1 cellular context compared by ENCODE assay signal in the genomic region with DNA sequence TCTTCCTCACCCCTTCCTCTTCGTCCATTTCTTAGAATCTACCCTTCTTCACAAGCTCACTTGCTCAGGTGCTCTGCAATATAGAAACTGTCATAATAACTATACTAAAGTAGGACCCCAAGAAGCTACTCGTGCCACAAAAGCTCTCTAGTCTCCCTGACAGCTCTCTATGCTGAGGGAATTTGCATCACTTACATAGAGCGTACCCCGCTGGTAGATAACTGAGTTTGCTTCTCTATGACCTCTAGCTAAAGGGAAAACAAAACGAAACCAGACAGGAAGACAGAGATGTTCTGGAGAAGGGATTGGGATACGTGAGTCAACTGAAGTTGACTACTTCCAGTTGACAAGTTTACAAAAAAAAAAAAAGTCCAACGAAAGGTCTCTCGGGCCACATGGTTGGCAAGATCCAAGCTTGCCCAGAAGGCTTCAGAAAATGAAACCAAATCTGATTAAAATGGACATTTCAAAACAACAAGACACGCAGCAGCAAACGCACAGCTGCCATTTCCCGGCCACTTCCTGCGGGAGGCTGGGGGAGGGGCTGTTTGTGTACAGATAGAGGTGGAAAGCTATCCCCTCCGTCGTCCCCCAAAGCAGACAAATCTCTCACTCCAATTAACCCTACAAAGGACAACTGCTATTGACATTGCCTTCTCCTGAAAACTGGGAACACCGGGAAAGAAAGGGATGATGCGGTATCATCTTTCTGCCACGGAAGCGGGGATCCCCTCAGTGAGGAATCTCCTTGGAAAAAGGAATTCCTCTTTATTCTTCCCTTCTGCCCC.
TF ChIP-seq lines count a peak whose summit lies in the region.

No MANE protein-coding gene starts in this region.

TF ChIP-seq in HepG2, 621 proteins besides CTCF, POLR2A, EP300 and RAD21 (continued from another document and continues in another):
- TF ChIP-seq, protein P1, sequence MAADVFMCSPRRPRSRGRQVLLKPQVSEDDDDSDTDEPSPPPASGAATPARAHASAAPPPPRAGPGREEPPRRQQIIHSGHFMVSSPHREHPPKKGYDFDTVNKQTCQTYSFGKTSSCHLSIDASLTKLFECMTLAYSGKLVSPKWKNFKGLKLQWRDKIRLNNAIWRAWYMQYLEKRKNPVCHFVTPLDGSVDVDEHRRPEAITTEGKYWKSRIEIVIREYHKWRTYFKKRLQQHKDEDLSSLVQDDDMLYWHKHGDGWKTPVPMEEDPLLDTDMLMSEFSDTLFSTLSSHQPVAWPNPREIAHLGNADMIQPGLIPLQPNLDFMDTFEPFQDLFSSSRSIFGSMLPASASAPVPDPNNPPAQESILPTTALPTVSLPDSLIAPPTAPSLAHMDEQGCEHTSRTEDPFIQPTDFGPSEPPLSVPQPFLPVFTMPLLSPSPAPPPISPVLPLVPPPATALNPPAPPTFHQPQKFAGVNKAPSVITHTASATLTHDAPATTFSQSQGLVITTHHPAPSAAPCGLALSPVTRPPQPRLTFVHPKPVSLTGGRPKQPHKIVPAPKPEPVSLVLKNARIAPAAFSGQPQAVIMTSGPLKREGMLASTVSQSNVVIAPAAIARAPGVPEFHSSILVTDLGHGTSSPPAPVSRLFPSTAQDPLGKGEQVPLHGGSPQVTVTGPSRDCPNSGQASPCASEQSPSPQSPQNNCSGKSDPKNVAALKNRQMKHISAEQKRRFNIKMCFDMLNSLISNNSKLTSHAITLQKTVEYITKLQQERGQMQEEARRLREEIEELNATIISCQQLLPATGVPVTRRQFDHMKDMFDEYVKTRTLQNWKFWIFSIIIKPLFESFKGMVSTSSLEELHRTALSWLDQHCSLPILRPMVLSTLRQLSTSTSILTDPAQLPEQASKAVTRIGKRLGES (CRISPR knock-in tag; IDR thresholded peaks at IDR 0.05; ENCODE audit: borderline replicate concordance) = no peak
- TF ChIP-seq CREBL2 (CRISPR knock-in tag; IDR thresholded peaks at IDR 0.05; ENCODE audit: borderline replicate concordance) (no peak), DNMT1 (CRISPR knock-in tag; IDR thresholded peaks at IDR 0.05) (no peak), ISX (CRISPR knock-in tag; conservative IDR thresholded peaks at IDR 0.05) (no peak), ZNF101 (CRISPR knock-in tag; IDR thresholded peaks at IDR 0.05; ENCODE audit: borderline replicate concordance, low read depth) (no peak), HOXA5 (CRISPR knock-in tag; IDR thresholded peaks at IDR 0.05) (no peak), JARID2 (CRISPR knock-in tag; IDR thresholded peaks at IDR 0.05; ENCODE audit: insufficient replicate concordance) (no peak), ZNF672 (CRISPR knock-in tag; IDR thresholded peaks at IDR 0.05) (no peak), ZNF317 (CRISPR knock-in tag; IDR thresholded peaks at IDR 0.05) (no peak), ZNF709 (CRISPR knock-in tag; IDR thresholded peaks at IDR 0.05) (no peak), ZNF589 (CRISPR knock-in tag; conservative IDR thresholded peaks at IDR 0.05) (no peak), CCAR2 (optimal IDR thresholded peaks at IDR 0.05; ENCODE audit: low read depth, low read length) (no peak), NR2F2 (IDR thresholded peaks at IDR 0.05; ENCODE audit: borderline replicate concordance, low read depth) (no peak), ZKSCAN5 (CRISPR knock-in tag; IDR thresholded peaks at IDR 0.05) (no peak), E2F1 (CRISPR knock-in tag; IDR thresholded peaks at IDR 0.05) (no peak), NPAS2 (CRISPR knock-in tag; IDR thresholded peaks at IDR 0.05; ENCODE audit: borderline replicate concordance) (no peak), HNF4A (CRISPR knock-in tag; IDR thresholded peaks at IDR 0.05) (no peak), MAFG (CRISPR knock-in tag; IDR thresholded peaks at IDR 0.05) (no peak), ZNF326 (CRISPR knock-in tag; IDR thresholded peaks at IDR 0.05; ENCODE audit: borderline replicate concordance) (no peak), TMF1 (CRISPR knock-in tag; IDR thresholded peaks at IDR 0.05; ENCODE audit: low read depth) (no peak), CSRNP1 (CRISPR knock-in tag; IDR thresholded peaks at IDR 0.05) (no peak), KLF9 (CRISPR knock-in tag; IDR thresholded peaks at IDR 0.05; ENCODE audit: low read depth) (no peak), XBP1 (CRISPR knock-in tag; IDR thresholded peaks at IDR 0.05) (no peak), ZSCAN31 (CRISPR knock-in tag; IDR thresholded peaks at IDR 0.05; ENCODE audit: low read depth) (0 out of 2 replicates have a peak, but pooled peaks have one; percentile 3), SUZ12 (IDR thresholded peaks at IDR 0.05; ENCODE audit: low read depth, low read length) (no peak), ZFP91 (CRISPR knock-in tag; IDR thresholded peaks at IDR 0.05; ENCODE audit: borderline replicate concordance) (no peak), MAFK (conservative IDR thresholded peaks at IDR 0.05 in 1 of 2, IDR thresholded peaks at IDR 0.05 in 1 of 2; ENCODE audit: low read length in 2 of 2) (no peak), ZNF30 (CRISPR knock-in tag; IDR thresholded peaks at IDR 0.05) (no peak), BATF2 (CRISPR knock-in tag; IDR thresholded peaks at IDR 0.05) (no peak), NFE2L1 (CRISPR knock-in tag; IDR thresholded peaks at IDR 0.05; ENCODE audit: borderline replicate concordance) (no peak), ZNF569 (CRISPR knock-in tag; IDR thresholded peaks at IDR 0.05; ENCODE audit: borderline replicate concordance) (no peak), KLF15 (CRISPR knock-in tag; IDR thresholded peaks at IDR 0.05; ENCODE audit: borderline replicate concordance) (no peak), ZNF766 (CRISPR knock-in tag; IDR thresholded peaks at IDR 0.05; ENCODE audit: borderline replicate concordance) (no peak), ZBTB33 (CRISPR knock-in tag; IDR thresholded peaks at IDR 0.05) (no peak), HNRNPUL1 (IDR thresholded peaks at IDR 0.05; ENCODE audit: low read depth, low read length) (no peak), ZNF468 (CRISPR knock-in tag; IDR thresholded peaks at IDR 0.05) (no peak), NKX3-1 (CRISPR knock-in tag; IDR thresholded peaks at IDR 0.05) (no peak), HOXA7 (CRISPR knock-in tag; IDR thresholded peaks at IDR 0.05) (no peak)
- TF ChIP-seq, protein P2, sequence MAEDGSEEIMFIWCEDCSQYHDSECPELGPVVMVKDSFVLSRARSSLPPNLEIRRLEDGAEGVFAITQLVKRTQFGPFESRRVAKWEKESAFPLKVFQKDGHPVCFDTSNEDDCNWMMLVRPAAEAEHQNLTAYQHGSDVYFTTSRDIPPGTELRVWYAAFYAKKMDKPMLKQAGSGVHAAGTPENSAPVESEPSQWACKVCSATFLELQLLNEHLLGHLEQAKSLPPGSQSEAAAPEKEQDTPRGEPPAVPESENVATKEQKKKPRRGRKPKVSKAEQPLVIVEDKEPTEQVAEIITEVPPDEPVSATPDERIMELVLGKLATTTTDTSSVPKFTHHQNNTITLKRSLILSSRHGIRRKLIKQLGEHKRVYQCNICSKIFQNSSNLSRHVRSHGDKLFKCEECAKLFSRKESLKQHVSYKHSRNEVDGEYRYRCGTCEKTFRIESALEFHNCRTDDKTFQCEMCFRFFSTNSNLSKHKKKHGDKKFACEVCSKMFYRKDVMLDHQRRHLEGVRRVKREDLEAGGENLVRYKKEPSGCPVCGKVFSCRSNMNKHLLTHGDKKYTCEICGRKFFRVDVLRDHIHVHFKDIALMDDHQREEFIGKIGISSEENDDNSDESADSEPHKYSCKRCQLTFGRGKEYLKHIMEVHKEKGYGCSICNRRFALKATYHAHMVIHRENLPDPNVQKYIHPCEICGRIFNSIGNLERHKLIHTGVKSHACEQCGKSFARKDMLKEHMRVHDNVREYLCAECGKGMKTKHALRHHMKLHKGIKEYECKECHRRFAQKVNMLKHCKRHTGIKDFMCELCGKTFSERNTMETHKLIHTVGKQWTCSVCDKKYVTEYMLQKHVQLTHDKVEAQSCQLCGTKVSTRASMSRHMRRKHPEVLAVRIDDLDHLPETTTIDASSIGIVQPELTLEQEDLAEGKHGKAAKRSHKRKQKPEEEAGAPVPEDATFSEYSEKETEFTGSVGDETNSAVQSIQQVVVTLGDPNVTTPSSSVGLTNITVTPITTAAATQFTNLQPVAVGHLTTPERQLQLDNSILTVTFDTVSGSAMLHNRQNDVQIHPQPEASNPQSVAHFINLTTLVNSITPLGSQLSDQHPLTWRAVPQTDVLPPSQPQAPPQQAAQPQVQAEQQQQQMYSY (CRISPR knock-in tag; IDR thresholded peaks at IDR 0.05) = no peak
- TF ChIP-seq, protein P3, sequence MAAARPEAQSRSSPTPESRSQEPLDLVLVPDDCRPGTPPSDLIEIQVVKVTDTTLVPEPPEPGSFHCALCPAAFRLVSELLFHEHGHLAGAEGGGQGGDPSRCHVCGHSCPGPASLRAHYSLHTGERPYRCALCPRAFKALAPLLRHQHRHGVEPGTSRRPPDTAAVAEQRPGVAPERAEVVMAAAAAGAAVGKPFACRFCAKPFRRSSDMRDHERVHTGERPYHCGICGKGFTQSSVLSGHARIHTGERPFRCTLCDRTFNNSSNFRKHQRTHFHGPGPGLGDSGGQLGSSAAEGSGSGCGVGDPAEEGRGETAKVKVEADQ (CRISPR knock-in tag; IDR thresholded peaks at IDR 0.05; ENCODE audit: borderline replicate concordance) = no peak
- TF ChIP-seq, protein P4, sequence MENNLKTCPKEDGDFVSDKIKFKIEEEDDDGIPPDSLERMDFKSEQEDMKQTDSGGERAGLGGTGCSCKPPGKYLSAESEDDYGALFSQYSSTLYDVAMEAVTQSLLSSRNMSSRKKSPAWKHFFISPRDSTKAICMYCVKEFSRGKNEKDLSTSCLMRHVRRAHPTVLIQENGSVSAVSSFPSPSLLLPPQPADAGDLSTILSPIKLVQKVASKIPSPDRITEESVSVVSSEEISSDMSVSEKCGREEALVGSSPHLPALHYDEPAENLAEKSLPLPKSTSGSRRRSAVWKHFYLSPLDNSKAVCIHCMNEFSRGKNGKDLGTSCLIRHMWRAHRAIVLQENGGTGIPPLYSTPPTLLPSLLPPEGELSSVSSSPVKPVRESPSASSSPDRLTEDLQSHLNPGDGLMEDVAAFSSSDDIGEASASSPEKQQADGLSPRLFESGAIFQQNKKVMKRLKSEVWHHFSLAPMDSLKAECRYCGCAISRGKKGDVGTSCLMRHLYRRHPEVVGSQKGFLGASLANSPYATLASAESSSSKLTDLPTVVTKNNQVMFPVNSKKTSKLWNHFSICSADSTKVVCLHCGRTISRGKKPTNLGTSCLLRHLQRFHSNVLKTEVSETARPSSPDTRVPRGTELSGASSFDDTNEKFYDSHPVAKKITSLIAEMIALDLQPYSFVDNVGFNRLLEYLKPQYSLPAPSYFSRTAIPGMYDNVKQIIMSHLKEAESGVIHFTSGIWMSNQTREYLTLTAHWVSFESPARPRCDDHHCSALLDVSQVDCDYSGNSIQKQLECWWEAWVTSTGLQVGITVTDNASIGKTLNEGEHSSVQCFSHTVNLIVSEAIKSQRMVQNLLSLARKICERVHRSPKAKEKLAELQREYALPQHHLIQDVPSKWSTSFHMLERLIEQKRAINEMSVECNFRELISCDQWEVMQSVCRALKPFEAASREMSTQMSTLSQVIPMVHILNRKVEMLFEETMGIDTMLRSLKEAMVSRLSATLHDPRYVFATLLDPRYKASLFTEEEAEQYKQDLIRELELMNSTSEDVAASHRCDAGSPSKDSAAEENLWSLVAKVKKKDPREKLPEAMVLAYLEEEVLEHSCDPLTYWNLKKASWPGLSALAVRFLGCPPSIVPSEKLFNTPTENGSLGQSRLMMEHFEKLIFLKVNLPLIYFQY (CRISPR knock-in tag; IDR thresholded peaks at IDR 0.05; ENCODE audit: borderline replicate concordance) = no peak
